17 cellular contexts compared by ENCODE assay signal in the genomic region with DNA sequence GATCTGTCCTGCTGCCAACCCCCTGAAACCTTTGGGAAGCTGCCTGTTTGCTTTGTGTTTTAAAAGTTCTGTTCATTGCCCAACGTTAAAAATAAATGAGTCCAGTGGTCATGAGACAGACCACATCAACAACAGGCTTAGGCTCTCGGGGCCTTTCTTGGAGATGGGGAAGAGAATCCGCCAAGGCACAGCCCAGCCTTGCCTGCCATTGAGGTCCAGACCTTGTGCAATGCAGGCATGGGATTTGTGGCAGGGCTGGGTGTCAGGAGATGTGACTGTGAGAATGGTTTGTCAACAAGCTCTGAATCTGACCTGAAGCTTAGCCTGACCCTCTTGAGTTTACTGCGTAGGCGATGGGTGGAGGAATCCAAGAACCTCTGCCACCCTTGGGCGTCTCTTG. TPM values are rescaled to one million over a fixed set of nuclear protein-coding genes. Genes with fewer than 3 reads are reported as not detected.
A peak's percentile ranks its signal among the peaks of the same experiment; 100 is the strongest.
DNase-seq lines count a peak whose midpoint lies in the region; ATAC-seq and TF ChIP-seq lines count a peak whose summit lies in the region.
"Had no signal": no experiment of that assay in that cellular context is flagged by ENCODE, and none has a peak within 500 bp of the region (broad histone marks: within the 10 kb centered on the region; RNA-seq: fewer than 3 reads in every experiment).

No MANE protein-coding gene starts in this region.

- no peak overlapping the region for H2BK12ac ChIP-seq in mesenchymal stem cell (ENCODE audit: low read length in 2 of 2)

- H3K4me2 ChIP-seq in IMR-90 (ENCODE audit: low read depth, low read length) (no peak overlapping the region), mesenchymal stem cell (ENCODE audit: low read length, poor library complexity, severe bottlenecking) (no peak overlapping the region), smooth muscle cell (peak overlapping the region; percentile 53)

- H3K9me3 Mint-ChIP-seq in MCF 10A (ENCODE audit: unreplicated experiment) = no peaks in the 10 kb centered on the region

- H4K8ac ChIP-seq in IMR-90 (ENCODE audit: low read depth in 2 of 2, low read length in 2 of 2) (no peak overlapping the region), mesenchymal stem cell (ENCODE audit: low read length) (no peak overlapping the region)

- H3K4me3 Mint-ChIP-seq in MCF 10A (ENCODE audit: unreplicated experiment) = no peak overlapping the region

- no peak for ATAC-seq in IMR-90 (ENCODE audit: low read depth)

- peaks cover 4% of the 10 kb centered on the region; the same call in 1 of the 2 replicates for H3K36me3 ChIP-seq in IMR-90 (ENCODE audit: control insufficient read depth, insufficient read depth, low read length)
- peaks cover 23 to 43% of the 10 kb centered on the region in 2 experiments for H3K36me3 ChIP-seq in mesenchymal stem cell (ENCODE audit: control insufficient read depth in 1 of 2, insufficient read depth in 2 of 2, low read depth in 1 of 2, low read length in 2 of 2)
- H3K36me3 ChIP-seq in smooth muscle cell (ENCODE audit: low read depth) = no peaks in the 10 kb centered on the region

- peaks cover 11% of the 10 kb centered on the region for H3K4me1 Mint-ChIP-seq in MCF 10A (ENCODE audit: insufficient read depth, unreplicated experiment)

- intact Hi-C loops in IMR-90 (cut with micrococcal nuclease) (no loop called here), MCF 10A (cut with micrococcal nuclease) (loop anchor here (10.0 kb wide), 1 partner anchor 58 kb away; no protein-coding TSS in a partner anchor)

- H3K36me3 Mint-ChIP-seq in MCF 10A (ENCODE audit: insufficient read depth, unreplicated experiment) = peaks cover under 1% of the 10 kb centered on the region

- H3K14ac ChIP-seq in IMR-90 (replicated peaks; ENCODE audit: low read depth, low read length) (0 out of 2 replicates have a peak overlapping the region, but pooled peaks have one; percentile 11), mesenchymal stem cell (ENCODE audit: low read length in 2 of 2) (no peak overlapping the region)

- no peak overlapping the region for H3K9ac ChIP-seq in IMR-90 (ENCODE audit: low read depth, low read length)
- peak overlapping the region; percentile 95 for H3K9ac ChIP-seq in mesenchymal stem cell (ENCODE audit: low read length)
- no peak overlapping the region for H3K9ac ChIP-seq in smooth muscle cell (ENCODE audit: low read depth)

- no peaks in the 10 kb centered on the region for H3K27me3 Mint-ChIP-seq in MCF 10A (ENCODE audit: insufficient read depth, unreplicated experiment)

- no peak overlapping the region for H2AFZ ChIP-seq in IMR-90 (replicated peaks; ENCODE audit: low read length, poor library complexity)
- H2AFZ ChIP-seq in mesenchymal stem cell (ENCODE audit: low read depth, low read length) = no peak overlapping the region
- no peak overlapping the region for H2AFZ ChIP-seq in smooth muscle cell (ENCODE audit: low read depth)

- H3K4ac ChIP-seq in IMR-90 (ENCODE audit: low read depth, low read length) (no peak overlapping the region), mesenchymal stem cell (ENCODE audit: low read depth in 1 of 2, low read length in 2 of 2) (no peak overlapping the region)

- H3K4me1 ChIP-seq in IMR-90 (ENCODE audit: control insufficient read depth, insufficient read depth, low read length) = peaks cover 27% of the 10 kb centered on the region
- H3K4me1 ChIP-seq in mesenchymal stem cell (ENCODE audit: control insufficient read depth, insufficient read depth, low read depth, low read length) = peaks cover 30% of the 10 kb centered on the region
- H3K4me1 ChIP-seq in smooth muscle cell (ENCODE audit: low read depth) = peaks cover 7% of the 10 kb centered on the region

- no peaks in the 10 kb centered on the region for H3K27me3 ChIP-seq in IMR-90 (ENCODE audit: control insufficient read depth, insufficient read depth, low read length)
- H3K27me3 ChIP-seq in mesenchymal stem cell (ENCODE audit: control insufficient read depth in 1 of 2, insufficient read depth in 1 of 2, low read length in 2 of 2) = no peaks in the 10 kb centered on the region
- no peaks in the 10 kb centered on the region for H3K27me3 ChIP-seq in smooth muscle cell (ENCODE audit: low read depth)

- H2BK15ac ChIP-seq in IMR-90 (ENCODE audit: low read depth, low read length) = no peak overlapping the region
- no peak overlapping the region for H2BK15ac ChIP-seq in mesenchymal stem cell (ENCODE audit: low read depth, poor library complexity, severe bottlenecking)

- H2BK20ac ChIP-seq in IMR-90 (ENCODE audit: low read depth, low read length) = no peak overlapping the region

- no peak for TF ChIP-seq POLR2A in IMR-90 (IDR thresholded peaks at IDR 0.05; ENCODE audit: low read depth, low read length)

- dilution Hi-C loops in IMR-90 (cut with HindIII; ENCODE audit: low sequenced_read_pairs, unreplicated experiment) = no loop called here

- H3K79me1 ChIP-seq in IMR-90 (ENCODE audit: low read depth in 1 of 2, low read length in 2 of 2) (peaks cover 42 to 80% of the 10 kb centered on the region in 2 experiments), mesenchymal stem cell (replicated peaks; ENCODE audit: low read length, poor library complexity, severe bottlenecking) (no peaks in the 10 kb centered on the region)

- no peaks in the 10 kb centered on the region for H3K9me3 ChIP-seq in IMR-90 (ENCODE audit: control insufficient read depth, insufficient read depth, low read length)
- H3K9me3 ChIP-seq in mesenchymal stem cell (ENCODE audit: control insufficient read depth, low read length) = no peaks in the 10 kb centered on the region
- no peaks in the 10 kb centered on the region for H3K9me3 ChIP-seq in smooth muscle cell (replicated peaks; ENCODE audit: low read depth)

- CTCF ChIA-PET in IMR-90 (lab: Yijun Ruan, JAX) = no interaction called here
- CTCF ChIA-PET in MCF 10A (lab: Yijun Ruan, JAX) = interaction anchor here (0.6 to 1.5 kb wide), 3 partner anchors 30 to 318 kb away, joined by 3 to 7 read pairs (median 4); no protein-coding TSS in a partner anchor

- H2AK5ac ChIP-seq in IMR-90 (ENCODE audit: low read depth, low read length) (no peak overlapping the region), mesenchymal stem cell (ENCODE audit: low read length, severe bottlenecking) (no peak overlapping the region)

- H2BK5ac ChIP-seq in IMR-90 (ENCODE audit: low read depth, low read length, poor library complexity, severe bottlenecking) (no peak overlapping the region), mesenchymal stem cell (ENCODE audit: low read depth, low read length, poor library complexity, severe bottlenecking) (no peak overlapping the region)

- no peak overlapping the region for H2BK120ac ChIP-seq in IMR-90 (ENCODE audit: low read depth, low read length)
- H2BK120ac ChIP-seq in mesenchymal stem cell (ENCODE audit: low read depth, low read length) = no peak overlapping the region

- in situ Hi-C loops in IMR-90 (cut with MboI; ENCODE audit: low sequenced_read_pairs) = no loop called here

- H4K91ac ChIP-seq in IMR-90 (ENCODE audit: insufficient read depth, low read depth, low read length) (no peak overlapping the region), mesenchymal stem cell (ENCODE audit: low read length) (no peak overlapping the region)

- POLR2A ChIA-PET in IMR-90 (lab: Charles Lee; ENCODE audit: unreplicated experiment) (no interaction called here), MCF 10A (lab: Yijun Ruan, JAX) (interaction anchor here (1.8 kb wide), 1 partner anchor 147 kb away, joined by 5 read pairs; no protein-coding TSS in a partner anchor)

- no peak overlapping the region for H3K18ac ChIP-seq in IMR-90 (ENCODE audit: low read depth, low read length)
- no peak overlapping the region for H3K18ac ChIP-seq in mesenchymal stem cell (ENCODE audit: low read depth in 1 of 2, low read length in 2 of 2)

- BruUV-seq in IMR-90 (replicated peaks; lab: Mats Ljungman, UMichigan) (no TSS peak), MCF 10A (replicated peaks; lab: Mats Ljungman, UMichigan) (no TSS peak)

- no peak overlapping the region for H2AK9ac ChIP-seq in IMR-90 (replicated peaks; ENCODE audit: low read depth, low read length, poor library complexity)

- no peak overlapping the region for H3K23ac ChIP-seq in IMR-90 (ENCODE audit: low read depth, low read length)
- no peak overlapping the region for H3K23ac ChIP-seq in mesenchymal stem cell (ENCODE audit: low read length in 2 of 2)

- peaks cover 85% of the 10 kb centered on the region for H3K79me2 ChIP-seq in smooth muscle cell (ENCODE audit: low read depth)

- H3F3A ChIP-seq in smooth muscle cell (ENCODE audit: low read depth) = peaks cover 28% of the 10 kb centered on the region

- H3K27ac Mint-ChIP-seq in MCF 10A (ENCODE audit: low read depth, unreplicated experiment) = no peak overlapping the region

- H3K9me1 ChIP-seq in IMR-90 (ENCODE audit: insufficient read depth, low read length) = peaks cover 38% of the 10 kb centered on the region

- 100% methylated on average over 3 of the region's 6 CpGs; no CpG with 5 or more reads in 1 of the 2 experiments for WGBS in IMR-90 (ENCODE audit: extremely low coverage in 2 of 2, insufficient read length in 1 of 2), 2 experiments
- 99% methylated on average over 6 of the region's 6 CpGs for WGBS in mesenchymal stem cell
- WGBS in smooth muscle cell (ENCODE audit: low lambda C conversion rate) = 62% methylated on average over 6 of the region's 6 CpGs

- H4K5ac ChIP-seq in IMR-90 (ENCODE audit: low read depth, low read length) = no peak overlapping the region

- no peak for DNase-seq in IMR-90
- DNase-seq in coronary artery (ENCODE audit: low spot score) = no peak
- DNase-seq in mesenchymal stem cell = no peak
- DNase-seq in smooth muscle cell (lab: John Stamatoyannopoulos, UW; ENCODE audit: unreplicated experiment) = no peak
- no peak for DNase-seq in MCF 10A (ENCODE audit: unreplicated experiment)
- DNase-seq in GM20000 (ENCODE audit: low spot score) = no peak
- DNase-seq in DMS79 (lab: John Stamatoyannopoulos, UW) = no peak
- DNase-seq in cortex of kidney (lab: John Stamatoyannopoulos, UW) = no peak
- DNase-seq: EL; H7; Kasumi-1; NCI-H1930; NCI-H446; NCI-H69; NK-92 treated with Interleukin-12 subunit alpha and Interleukin-12 subunit beta, amount 100 ng/mL, for 24 hours; SIG-M5 had no signal

- no peak overlapping the region for H3K27ac ChIP-seq in IMR-90 (ENCODE audit: insufficient read depth, low read length)
- H3K27ac ChIP-seq in coronary artery = peak overlapping the region in 1 of 2 donors; percentile 49
- no peak overlapping the region for H3K27ac ChIP-seq in mesenchymal stem cell (ENCODE audit: low read length, poor library complexity, severe bottlenecking)
- peak overlapping the region; percentile 82 for H3K27ac ChIP-seq in smooth muscle cell (ENCODE audit: low read depth)
- H3K27ac ChIP-seq: C4-2B had no signal

- H4K20me1 ChIP-seq in IMR-90 (ENCODE audit: insufficient read depth, low read length) = peaks cover 61% of the 10 kb centered on the region
- peaks cover 82% of the 10 kb centered on the region for H4K20me1 ChIP-seq in smooth muscle cell (ENCODE audit: low read depth)

- TF ChIP-seq RAD21 in IMR-90 (IDR thresholded peaks at IDR 0.05; ENCODE audit: low read length) = no peak

- H3K4me3 ChIP-seq in IMR-90 (ENCODE audit: insufficient read depth, low read depth, low read length) (no peak overlapping the region), coronary artery (peak overlapping the region; percentile 93), mesenchymal stem cell (ENCODE audit: insufficient read depth in 1 of 2, low read depth in 1 of 2, low read length in 2 of 2) (peak overlapping the region in 1 of 2 experiments; percentile 100), smooth muscle cell (no peak overlapping the region)

- TF ChIP-seq CTCF in IMR-90 (conservative IDR thresholded peaks at IDR 0.05; ENCODE audit: low read depth, low read length) (no peak), coronary artery (IDR thresholded peaks at IDR 0.05) (no peak), smooth muscle cell (IDR thresholded peaks at IDR 0.05; ENCODE audit: borderline replicate concordance, insufficient read depth, poor library complexity, severe bottlenecking) (no peak), MCF 10A (IDR thresholded peaks at IDR 0.05; ENCODE audit: unreplicated experiment) (no peak), GM20000 (IDR thresholded peaks at IDR 0.05; ENCODE audit: extremely low read depth, missing control alignments) (no peak)

- H3K56ac ChIP-seq in IMR-90 (ENCODE audit: extremely low read depth, insufficient read depth, low read length) = no peak overlapping the region

RNA-seq across cellular contexts. Expression of a gene that starts 4.2 kb away (rescaled TPM):
- 15.0 and 16.7 TPM in 2 replicates for total RNA-seq in IMR-90 (2012; rRNA removed)
- polyA plus RNA-seq in IMR-90 (2012; rRNA removed) = 17.6 and 19.8 TPM in 2 replicates
- polyA plus RNA-seq in IMR-90 (2012; cell fraction: cytosol; rRNA removed) = 22.0 and 35.7 TPM in 2 replicates
- polyA plus RNA-seq in IMR-90 (2012; cell fraction: nucleus; rRNA removed; ENCODE audit: low replicate concordance) = 16.5 and 24.0 TPM in 2 replicates
- polyA plus RNA-seq in mesenchymal stem cell (2013, experiment 1 of 2) = 34.8 TPM
- 35.0 TPM for polyA plus RNA-seq in mesenchymal stem cell (2013, experiment 2 of 2)
- total RNA-seq in smooth muscle cell = 27.6 and 38.0 TPM in 2 replicates
- polyA plus RNA-seq in smooth muscle cell = 37.0 and 44.5 TPM in 2 replicates
- 8.2 and 16.2 TPM in 2 replicates for total RNA-seq in MCF 10A (2022)
